In the genomic region with DNA sequence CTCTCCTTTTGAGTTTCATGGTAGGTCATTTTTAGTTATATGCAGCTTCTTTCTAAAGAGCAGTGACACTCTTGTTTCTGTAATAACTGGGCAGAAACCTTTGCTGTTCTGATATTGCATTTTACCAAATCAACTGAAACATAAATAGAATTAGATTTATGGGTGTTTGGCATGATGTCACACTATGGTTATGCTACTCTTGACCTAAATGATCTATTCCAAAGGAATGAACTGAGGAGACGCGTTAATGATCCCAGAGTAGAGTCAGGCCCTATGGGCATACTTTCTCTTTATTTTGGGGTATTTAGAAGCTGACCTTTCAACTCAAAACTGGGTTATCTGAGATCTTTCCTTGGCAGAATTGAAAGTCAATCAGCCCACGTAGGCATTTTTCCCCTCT, we compare ENCODE assay signal across 22 cellular contexts.
"Had no signal": no experiment of that assay in that cellular context is flagged by ENCODE, and none has a peak within 500 bp of the region (broad histone marks: within the 10 kb centered on the region; RNA-seq: fewer than 3 reads in every experiment).

No MANE protein-coding gene starts in this region.

- DNase-seq: activated CD4-positive, alpha-beta memory T cell treated with anti-CD3 and anti-CD28 coated beads, Interleukin-2, amount 10 ng/mL, durations not matched to agents 7 days and 5 days; activated CD4-positive, alpha-beta T cell treated with anti-CD3 and anti-CD28 coated beads, Interleukin-2, amount 10 ng/mL, durations not matched to agents 24 days and 14 days; activated effector memory CD4-positive, alpha-beta T cell treated with Interleukin-2 at 50 U/mL for 16 hours; activated naive CD4-positive, alpha-beta T cell treated with anti-CD3 and anti-CD28 coated beads for 36 hours; activated naive CD8-positive, alpha-beta T cell treated with anti-CD3 and anti-CD28 coated beads, Interleukin-2, amount 10 ng/mL, durations not matched to agents 7 days and 5 days; activated T-cell treated with anti-CD3 and anti-CD28 coated beads, Interleukin-2, amount 50 U/mL, for 72 hours; anterior cingulate cortex; colonic mucosa; dorsolateral prefrontal cortex; effector memory CD8-positive, alpha-beta T cell; head of caudate nucleus; hypothalamus; kidney; naive thymus-derived CD8-positive, alpha-beta T cell; sigmoid colon; stimulated activated CD4-positive, alpha-beta T cell treated with anti-CD3 and anti-CD28 coated beads, Interleukin-2, amount 100 ng/mL, for 48 hours; stimulated activated naive CD4-positive, alpha-beta T cell; upper lobe of left lung had no signal

- ATAC-seq: activated CD4-positive, CD25-positive, alpha-beta regulatory T cell treated with anti-CD3 and anti-CD28 coated beads, Interleukin-2, amount 50 U/mL, for 24 hours; activated T-cell treated with anti-CD3 and anti-CD28 coated beads, Interleukin-2, amount 50 U/mL, for 72 hours; effector memory CD8-positive, alpha-beta T cell; esophagus mucosa; gastroesophageal sphincter; left lobe of liver; naive thymus-derived CD8-positive, alpha-beta T cell had no signal
